16 cellular contexts compared by ENCODE assay signal in genomic region chr6:137879301-137879700, GRCh38. TPM values are rescaled to one million over a fixed set of nuclear protein-coding genes. Genes with fewer than 3 reads are reported as not detected.
DNase-seq lines count a peak whose midpoint lies in the region; ATAC-seq and TF ChIP-seq lines count a peak whose summit lies in the region.
"Had no signal": no experiment of that assay in that cellular context is flagged by ENCODE, and none has a peak within 500 bp of the region (broad histone marks: within the 10 kb centered on the region; RNA-seq: fewer than 3 reads in every experiment).

No MANE protein-coding gene starts in this region.

- H3K4me2 ChIP-seq in BLaER1 = peak overlapping the region; percentile 89

- peak overlapping the region; percentile 88 for H3K27ac ChIP-seq in BLaER1
- no peak overlapping the region for H3K27ac ChIP-seq in CD8-positive, alpha-beta T cell (ENCODE audit: low read depth, low read length)
- H3K27ac ChIP-seq in neutrophil = peak overlapping the region; percentile 74
- H3K27ac ChIP-seq: psoas muscle had no signal

- DNase-seq in CD8-positive, alpha-beta T cell = peak in 1 of 7 experiments; percentile 27
- DNase-seq in adipocyte (ENCODE audit: low read depth) = no peak
- DNase-seq in NCI-H146 treated with DMSO at 0.1 percent for 48 hours (lab: John Stamatoyannopoulos, UW; ENCODE audit: unreplicated experiment) = no peak
- no peak for DNase-seq in NCI-H446 (lab: John Stamatoyannopoulos, UW)
- DNase-seq in NK-92 treated with Interleukin-12 subunit alpha and Interleukin-12 subunit beta, amount 100 ng/mL, for 24 hours (lab: John Stamatoyannopoulos, UW) = no peak
- DNase-seq: activated CD4-positive, alpha-beta T cell treated with anti-CD3 and anti-CD28 coated beads, Interleukin-2, amount 50 U/mL, for 4 hours; amniotic stem cell; cortex of kidney; Karpas-422; midbrain; NCI-H2029 treated with DMSO at 0.1 percent for 48 hours; stimulated activated CD4-positive, alpha-beta T cell treated with anti-CD3 and anti-CD28 coated beads, Interleukin-2, amount 100 ng/mL, for 24 hours had no signal

- peaks cover 90% of the 10 kb centered on the region for H3K36me3 ChIP-seq in BLaER1
- peaks cover 76% of the 10 kb centered on the region for H3K36me3 ChIP-seq in CD8-positive, alpha-beta T cell (ENCODE audit: insufficient read depth, low read length)
- H3K36me3 ChIP-seq in adipocyte (ENCODE audit: control insufficient read depth, insufficient read depth, low read length, severe bottlenecking) = peaks cover 81% of the 10 kb centered on the region
- H3K36me3 ChIP-seq in neutrophil = peaks cover 82% of the 10 kb centered on the region

- peaks cover 86% of the 10 kb centered on the region for H3K36me3 Mint-ChIP-seq in CD8-positive, alpha-beta T cell

- H3K9me3 Mint-ChIP-seq in CD8-positive, alpha-beta T cell = no peaks in the 10 kb centered on the region

- H3K27me3 ChIP-seq in BLaER1 (no peaks in the 10 kb centered on the region), adipocyte (replicated peaks; ENCODE audit: control insufficient read depth, insufficient read depth, low read length) (no peaks in the 10 kb centered on the region), neutrophil (no peaks in the 10 kb centered on the region)
- no peaks in the 10 kb centered on the region for H3K27me3 ChIP-seq in CD8-positive, alpha-beta T cell (ENCODE audit: insufficient read depth, low read length)

- H3K4me1 ChIP-seq in BLaER1 (peaks cover 100% of the 10 kb centered on the region), adipocyte (ENCODE audit: control insufficient read depth, insufficient read depth, low read length) (peaks cover 71% of the 10 kb centered on the region), neutrophil (ENCODE audit: control insufficient read depth in 1 of 2, insufficient read depth in 1 of 2, low read depth in 1 of 2, low read length in 1 of 2) (peaks cover 59 to 62% of the 10 kb centered on the region in 2 experiments)
- peaks cover 41% of the 10 kb centered on the region for H3K4me1 ChIP-seq in CD8-positive, alpha-beta T cell (ENCODE audit: insufficient read depth, low read length)
- H3K4me1 ChIP-seq: psoas muscle had no signal

- ATAC-seq in CD8-positive, alpha-beta T cell = no peak
- ATAC-seq: SK-N-SH treated with all-trans-retinoic acid at 6 μM for 48 hours had no signal

- peak overlapping the region; percentile 79 for H3K9ac ChIP-seq in BLaER1
- H3K9ac ChIP-seq in adipocyte (ENCODE audit: low read length) = peak overlapping the region; percentile 52

- peak overlapping the region; percentile 63 for H3K4me3 ChIP-seq in BLaER1
- H3K4me3 ChIP-seq in CD8-positive, alpha-beta T cell (ENCODE audit: low read depth, low read length) = no peak overlapping the region
- peak overlapping the region; percentile 21 for H3K4me3 ChIP-seq in adipocyte (ENCODE audit: low read length)
- no peak overlapping the region for H3K4me3 ChIP-seq in neutrophil (ENCODE audit: low read depth in 1 of 2, low read length in 1 of 2)
- H3K4me3 ChIP-seq: psoas muscle had no signal

- peaks cover 79% of the 10 kb centered on the region for H4K20me1 ChIP-seq in BLaER1

- TF ChIP-seq CTCF in CD8-positive, alpha-beta T cell (IDR thresholded peaks at IDR 0.05) = no peak
- no peak for TF ChIP-seq CTCF in neutrophil (IDR thresholded peaks at IDR 0.05)

- POLR2A ChIA-PET in CD8-positive, alpha-beta T cell (lab: Charles Lee) = interaction anchor here (8.7 kb wide), 1 partner anchor 10 kb away, joined by 85 read pairs; the partner anchor contains the start of gene TNFAIP3

- peak overlapping the region; percentile 51 for H3K4me3 Mint-ChIP-seq in CD8-positive, alpha-beta T cell

- H3K27me3 Mint-ChIP-seq in CD8-positive, alpha-beta T cell (ENCODE audit: low read depth) = no peaks in the 10 kb centered on the region

- H3K9me3 ChIP-seq in BLaER1 (no peaks in the 10 kb centered on the region), adipocyte (ENCODE audit: control insufficient read depth, low read length) (no peaks in the 10 kb centered on the region), neutrophil (no peaks in the 10 kb centered on the region)
- H3K9me3 ChIP-seq in CD8-positive, alpha-beta T cell (ENCODE audit: low read length) = no peaks in the 10 kb centered on the region
- H3K9me3 ChIP-seq: psoas muscle had no signal

- intact Hi-C loops in CD8-positive, alpha-beta T cell (cut with DNase I, micrococcal nuclease) = no loop called here

- H3K27ac Mint-ChIP-seq in CD8-positive, alpha-beta T cell = peak overlapping the region; percentile 49

- CTCF ChIA-PET in CD8-positive, alpha-beta T cell (lab: Charles Lee) = interaction anchor here (1.1 to 6.7 kb wide), 2 partner anchors 10 to 23 kb away, joined by 4 to 50 read pairs; partner anchors contain the start of gene TNFAIP3

- H3K4me1 Mint-ChIP-seq in CD8-positive, alpha-beta T cell (ENCODE audit: low read depth) = peaks cover 72% of the 10 kb centered on the region

RNA-seq across cellular contexts. Expression of gene TNFAIP3, which starts 12.2 kb away (rescaled TPM):
- 1,000 to 10,000 TPM; 3,739 to 3,807 TPM for total RNA-seq in CD8-positive, alpha-beta T cell

Comparison
In these comparisons a context has a peak if more than half of its experiments do, and no peak if none do; other contexts are left out.
1. H3K4me3 ChIP-seq: peak in BLaER1 (single experiment) and adipocyte (single experiment); none in CD8-positive, alpha-beta T cell (single experiment) and neutrophil (0 of 2).